In the genomic region with DNA sequence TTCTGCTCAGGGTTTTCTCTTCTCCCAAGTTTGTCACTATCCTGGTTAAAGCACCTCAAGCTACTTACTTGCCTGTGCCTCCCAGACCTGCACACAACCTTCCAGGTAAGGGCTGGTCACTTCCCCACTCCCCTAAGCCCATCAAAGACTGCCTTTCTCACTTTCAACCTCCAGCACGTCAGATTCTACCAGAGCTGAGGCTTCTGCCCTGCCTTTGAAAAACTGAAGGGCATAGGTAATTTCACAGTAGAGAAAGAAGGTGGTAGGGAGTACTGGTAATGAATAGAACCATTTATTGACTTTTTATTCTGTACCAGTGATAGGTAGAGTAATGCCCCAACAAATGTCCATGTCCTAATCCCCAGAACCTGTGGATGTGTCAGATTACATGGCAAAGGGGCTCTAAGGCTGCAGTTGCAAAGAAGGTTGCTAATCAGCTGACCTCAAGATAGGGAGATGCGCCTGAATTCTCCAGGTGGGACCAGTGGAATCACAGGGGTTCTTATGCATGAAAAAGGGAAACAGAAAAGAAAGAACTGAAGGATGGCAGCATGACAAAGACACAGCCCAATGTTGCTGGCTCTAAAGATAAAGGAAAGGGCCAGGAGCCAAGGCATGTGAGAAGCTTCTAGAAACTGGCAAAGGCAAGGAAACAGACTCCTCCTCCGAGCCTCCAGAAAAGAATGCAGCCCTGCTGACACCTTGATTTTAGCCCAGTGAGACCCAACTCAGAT, we compare ENCODE assay signal across 17 cellular contexts.
DNase-seq lines count a peak whose midpoint lies in the region; ATAC-seq, FAIRE-seq and TF ChIP-seq lines count a peak whose summit lies in the region.
"Had no signal": no experiment of that assay in that cellular context is flagged by ENCODE, and none has a peak within 500 bp of the region (broad histone marks: within the 10 kb centered on the region; RNA-seq: fewer than 3 reads in every experiment).

No MANE protein-coding gene starts in this region.

- no peaks in the 10 kb centered on the region for H3K27me3 ChIP-seq in MM.1S (replicated peaks; ENCODE audit: insufficient read depth, low read length)
- no peaks in the 10 kb centered on the region for H3K27me3 ChIP-seq in effector memory CD4-positive, alpha-beta T cell (replicated peaks; ENCODE audit: control insufficient read depth, insufficient read depth, low read length, poor library complexity, severe bottlenecking)
- no peaks in the 10 kb centered on the region for H3K27me3 ChIP-seq in pancreas
- H3K27me3 ChIP-seq: adrenal gland, tibial nerve had no signal

- no peaks in the 10 kb centered on the region for H3K36me3 ChIP-seq in MM.1S (replicated peaks; ENCODE audit: insufficient read depth, low read length)
- H3K36me3 ChIP-seq in effector memory CD4-positive, alpha-beta T cell (ENCODE audit: control insufficient read depth, insufficient read depth, low read length), result no peaks in the 10 kb centered on the region
- H3K36me3 ChIP-seq in pancreas, result no peaks in the 10 kb centered on the region
- H3K36me3 ChIP-seq: adrenal gland, left ventricle myocardium inferior, tibial nerve had no signal

- H3K27ac Mint-ChIP-seq in activated CD4-positive, alpha-beta T cell treated with anti-CD3 and anti-CD28 coated beads, Interleukin-2, amount 10 ng/mL, durations not matched to agents 24 days and 14 days, result peak overlapping the region; percentile 72
- no peak overlapping the region for H3K27ac Mint-ChIP-seq in activated CD4-positive, alpha-beta T cell treated with anti-CD3 and anti-CD28 coated beads for 36 hours

- POLR2A ChIA-PET in activated CD4-positive, alpha-beta T cell treated with anti-CD3 and anti-CD28 coated beads for 36 hours (lab: Charles Lee), result interaction anchor here (0.5 kb wide), 1 partner anchor 118 kb away, joined by 8 read pairs; no protein-coding TSS in a partner anchor

- H3K9me3 Mint-ChIP-seq in activated CD4-positive, alpha-beta T cell treated with anti-CD3 and anti-CD28 coated beads, Interleukin-2, amount 10 ng/mL, durations not matched to agents 24 days and 14 days, result peaks cover 26% of the 10 kb centered on the region
- H3K9me3 Mint-ChIP-seq in activated CD4-positive, alpha-beta T cell treated with anti-CD3 and anti-CD28 coated beads for 36 hours (ENCODE audit: low read depth), result peaks cover 5% of the 10 kb centered on the region

- H3K36me3 Mint-ChIP-seq in activated CD4-positive, alpha-beta T cell treated with anti-CD3 and anti-CD28 coated beads, Interleukin-2, amount 10 ng/mL, durations not matched to agents 24 days and 14 days (ENCODE audit: low read depth), result no peaks in the 10 kb centered on the region
- H3K36me3 Mint-ChIP-seq in activated CD4-positive, alpha-beta T cell treated with anti-CD3 and anti-CD28 coated beads for 36 hours (ENCODE audit: low read depth), result peaks cover under 1% of the 10 kb centered on the region

- FAIRE-seq in pancreas (lab: Jason Lieb, UNC), result no peak
- FAIRE-seq: A204.1, H54 had no signal

- WGBS in pancreas, 2 donors, result 78 to 88% methylated on average over 3 of the region's 3 CpGs

- no peaks in the 10 kb centered on the region for H3K79me2 ChIP-seq in MM.1S (ENCODE audit: low read length)

- H3K27ac ChIP-seq in MM.1S (ENCODE audit: low read length) (0 out of 2 replicates have a peak overlapping the region, but pooled peaks have one; percentile 1), pancreas (no peak overlapping the region)
- peak overlapping the region; percentile 49 for H3K27ac ChIP-seq in effector memory CD4-positive, alpha-beta T cell (ENCODE audit: insufficient read depth, low read length, poor library complexity, severe bottlenecking)
- H3K27ac ChIP-seq: adrenal gland, left ventricle myocardium inferior had no signal

- TF ChIP-seq CTCF in MM.1S (IDR thresholded peaks at IDR 0.05; ENCODE audit: low read length) (no peak), pancreas (IDR thresholded peaks at IDR 0.05) (no peak)

- no peaks in the 10 kb centered on the region for H3K9me2 ChIP-seq in MM.1S (replicated peaks; ENCODE audit: insufficient read depth, low read length)

- DNase-seq in activated CD4-positive, alpha-beta T cell treated with anti-CD3 and anti-CD28 coated beads, Interleukin-2, amount 10 ng/mL, durations not matched to agents 24 days and 14 days, result peak; percentile 55
- DNase-seq in activated CD4-positive, alpha-beta T cell treated with anti-CD3 and anti-CD28 coated beads for 36 hours, result no peak
- no peak for DNase-seq in MM.1S
- DNase-seq in effector memory CD4-positive, alpha-beta T cell, result no peak
- DNase-seq in pancreas, result no peak
- DNase-seq in NCI-H446 treated with DMSO at 0.1 percent for 48 hours (lab: John Stamatoyannopoulos, UW), result no peak
- DNase-seq in GM19238 (ENCODE audit: insufficient read length, low spot score), result no peak
- DNase-seq: activated CD4-positive, CD25-positive, alpha-beta regulatory T cell treated with anti-CD3 and anti-CD28 coated beads, Interleukin-2, amount 50 U/mL, for 72 hours; adrenal gland; left ventricle myocardium inferior; NCI-H187 treated with DMSO at 0.1 percent for 48 hours; posterior cingulate gyrus; stimulated activated CD8-positive, alpha-beta memory T cell treated with anti-CD3 and anti-CD28 coated beads, Interleukin-4, amount 100 ng/mL, for 48 hours had no signal

- H3K4me1 Mint-ChIP-seq in activated CD4-positive, alpha-beta T cell treated with anti-CD3 and anti-CD28 coated beads, Interleukin-2, amount 10 ng/mL, durations not matched to agents 24 days and 14 days, result peaks cover 41% of the 10 kb centered on the region
- peaks cover 46% of the 10 kb centered on the region for H3K4me1 Mint-ChIP-seq in activated CD4-positive, alpha-beta T cell treated with anti-CD3 and anti-CD28 coated beads for 36 hours

- H3K9me3 ChIP-seq in MM.1S (replicated peaks; ENCODE audit: insufficient read depth, low read length) (no peaks in the 10 kb centered on the region), pancreas (no peaks in the 10 kb centered on the region)
- no peaks in the 10 kb centered on the region for H3K9me3 ChIP-seq in effector memory CD4-positive, alpha-beta T cell (ENCODE audit: control insufficient read depth, low read length)
- H3K9me3 ChIP-seq: adrenal gland, left ventricle myocardium inferior, tibial nerve had no signal

- peak overlapping the region; percentile 45 for H3K4me3 Mint-ChIP-seq in activated CD4-positive, alpha-beta T cell treated with anti-CD3 and anti-CD28 coated beads, Interleukin-2, amount 10 ng/mL, durations not matched to agents 24 days and 14 days
- H3K4me3 Mint-ChIP-seq in activated CD4-positive, alpha-beta T cell treated with anti-CD3 and anti-CD28 coated beads for 36 hours, result no peak overlapping the region

- H3K27me3 Mint-ChIP-seq in activated CD4-positive, alpha-beta T cell treated with anti-CD3 and anti-CD28 coated beads, Interleukin-2, amount 10 ng/mL, durations not matched to agents 24 days and 14 days, result no peaks in the 10 kb centered on the region
- no peaks in the 10 kb centered on the region for H3K27me3 Mint-ChIP-seq in activated CD4-positive, alpha-beta T cell treated with anti-CD3 and anti-CD28 coated beads for 36 hours

- CTCF ChIA-PET in activated CD4-positive, alpha-beta T cell treated with anti-CD3 and anti-CD28 coated beads for 36 hours (lab: Charles Lee), result interaction anchor here (0.5 to 1.6 kb wide), 6 partner anchors 12 to 404 kb away, joined by 3 to 6 read pairs (median 3); no protein-coding TSS in a partner anchor

- H3K4me3 ChIP-seq in MM.1S (ENCODE audit: low read length), result no peak overlapping the region
- no peak overlapping the region for H3K4me3 ChIP-seq in effector memory CD4-positive, alpha-beta T cell (ENCODE audit: insufficient read depth, low read depth, low read length, poor library complexity, severe bottlenecking)
- no peak overlapping the region for H3K4me3 ChIP-seq in pancreas
- H3K4me3 ChIP-seq: adrenal gland, left ventricle myocardium inferior, tibial nerve had no signal

- no peaks in the 10 kb centered on the region for H4K20me1 ChIP-seq in MM.1S (ENCODE audit: insufficient read depth, low read length)

- H3F3A ChIP-seq in MM.1S (ENCODE audit: insufficient read depth, low read length), result no peaks in the 10 kb centered on the region

- no peak overlapping the region for H3K9ac ChIP-seq in MM.1S (ENCODE audit: low read length)

- ATAC-seq in activated CD4-positive, alpha-beta T cell treated with anti-CD3 and anti-CD28 coated beads for 36 hours, result no peak
- ATAC-seq in pancreas (peak in 3 of 4 donors; percentile 27 to 42 (median 28)), GM21717 (IDR thresholded peaks at IDR 0.05; ENCODE audit: unreplicated experiment) (no peak)

- no peak overlapping the region; the same call in 1 of the 2 replicates for H3K4me2 ChIP-seq in MM.1S (ENCODE audit: low read depth, low read length)

- peak overlapping the region; percentile 12; the same call in 1 of the 2 replicates for H2AFZ ChIP-seq in MM.1S (ENCODE audit: low read length)

- H3K4me1 ChIP-seq in MM.1S (ENCODE audit: low read length) (peaks cover 19% of the 10 kb centered on the region), pancreas (peaks cover 0 to 5% (median 0%) of the 10 kb centered on the region in 3 donors)
- peaks cover 31% of the 10 kb centered on the region for H3K4me1 ChIP-seq in effector memory CD4-positive, alpha-beta T cell (ENCODE audit: control insufficient read depth, insufficient read depth, low read length, poor library complexity, severe bottlenecking)
- H3K4me1 ChIP-seq: adrenal gland had no signal

- intact Hi-C loops in activated CD4-positive, alpha-beta T cell treated with anti-CD3 and anti-CD28 coated beads, Interleukin-2, amount 10 ng/mL, durations not matched to agents 24 days and 14 days (cut with micrococcal nuclease), result loop anchor here (2.0 to 10.0 kb wide), 2 partner anchors 26 to 1596 kb away; a partner anchor contains a TSS
- intact Hi-C loops in activated CD4-positive, alpha-beta T cell treated with anti-CD3 and anti-CD28 coated beads for 36 hours (cut with DNase I, micrococcal nuclease), result loop anchor here in 1 of 2 experiments (10.0 kb wide), 1 partner anchor 334 kb away; a partner anchor contains a TSS
- intact Hi-C loops in pancreas (cut with DNase I), result no loop called here

Comparison
In these comparisons a context has a peak if more than half of its experiments do, and no peak if none do; other contexts are left out.
1. ATAC-seq: peak in pancreas (3 of 4); none in activated CD4-positive, alpha-beta T cell treated with anti-CD3 and anti-CD28 coated beads for 36 hours (single experiment) and GM21717 (single experiment).
2. H3K27ac ChIP-seq: peak in MM.1S (single experiment) and effector memory CD4-positive, alpha-beta T cell (single experiment); none in pancreas (0 of 4).